Comparison of ENCODE assay signal across 8 cellular contexts in genomic region chr4:42654606-42655005, GRCh38. TPM values are rescaled to one million over a fixed set of nuclear protein-coding genes. Genes with fewer than 3 reads are reported as not detected.
A peak's percentile ranks its signal among the peaks of the same experiment; 100 is the strongest.
DNase-seq lines count a peak whose midpoint lies in the region; ATAC-seq and TF ChIP-seq lines count a peak whose summit lies in the region.

No MANE protein-coding gene starts in this region.

- peaks cover 23% of the 10 kb centered on the region for H3K36me3 Mint-ChIP-seq in CD4-positive, CD25-positive, alpha-beta regulatory T cell
- peaks cover 13% of the 10 kb centered on the region for H3K36me3 Mint-ChIP-seq in IgD-negative memory B cell

- peak in 1 of 3 donors; percentile 31 for DNase-seq in CD4-positive, CD25-positive, alpha-beta regulatory T cell
- peak; percentile 57 to 87 (median 79) for DNase-seq in adrenal gland
- peak; percentile 69 for DNase-seq in lung (ENCODE audit: low spot score)
- DNase-seq in stimulated activated naive CD4-positive, alpha-beta T cell (lab: John Stamatoyannopoulos, UW): no peak
- DNase-seq in stimulated activated CD8-positive, alpha-beta memory T cell treated with anti-CD3 and anti-CD28 coated beads, Interleukin-4, amount 100 ng/mL, for 48 hours: no peak

- peak overlapping the region; percentile 93 to 98 (median 96) for H3K4me3 Mint-ChIP-seq in CD4-positive, CD25-positive, alpha-beta regulatory T cell
- H3K4me3 Mint-ChIP-seq in IgD-negative memory B cell: peak overlapping the region; percentile 96 to 99 (median 98)

- H3K27ac Mint-ChIP-seq in CD4-positive, CD25-positive, alpha-beta regulatory T cell: no peak overlapping the region
- peak overlapping the region in 1 of 3 donors; percentile 46 for H3K27ac Mint-ChIP-seq in IgD-negative memory B cell

- H3K4me1 Mint-ChIP-seq in CD4-positive, CD25-positive, alpha-beta regulatory T cell: peaks cover 34 to 66% (median 60%) of the 10 kb centered on the region in 4 donors
- peaks cover 34 to 51% (median 41%) of the 10 kb centered on the region in 3 donors for H3K4me1 Mint-ChIP-seq in IgD-negative memory B cell

- no peaks in the 10 kb centered on the region for H3K9me3 ChIP-seq in CD4-positive, CD25-positive, alpha-beta regulatory T cell (ENCODE audit: control insufficient read depth in 2 of 2, low read length in 2 of 2)
- H3K9me3 ChIP-seq in adrenal gland (replicated peaks in 1 of 3): no peaks in the 10 kb centered on the region
- H3K9me3 ChIP-seq in lung (ENCODE audit: control insufficient read depth in 2 of 2, insufficient read depth in 1 of 2, low read length in 1 of 2): no peaks in the 10 kb centered on the region

- H3K27me3 Mint-ChIP-seq in CD4-positive, CD25-positive, alpha-beta regulatory T cell: no peaks in the 10 kb centered on the region
- H3K27me3 Mint-ChIP-seq in IgD-negative memory B cell: no peaks in the 10 kb centered on the region

- peak overlapping the region; percentile 91 for H3K4me3 ChIP-seq in CD4-positive, CD25-positive, alpha-beta regulatory T cell (ENCODE audit: low read depth, low read length)
- H3K4me3 ChIP-seq in adrenal gland (no peak overlapping the region), lung (no peak overlapping the region)

- H3K27ac ChIP-seq in CD4-positive, CD25-positive, alpha-beta regulatory T cell (ENCODE audit: insufficient read depth, low read length, poor library complexity, severe bottlenecking): peak overlapping the region; percentile 20
- H3K27ac ChIP-seq in adrenal gland (peak overlapping the region; percentile 67 to 93 (median 78)), lung (ENCODE audit: low read depth in 1 of 2, low read length in 1 of 2) (peak overlapping the region; percentile 13 to 26)

- peak in 3 of 6 experiments; percentile 7 to 31 (median 23) for TF ChIP-seq CTCF in adrenal gland (IDR thresholded peaks at IDR 0.05)
- TF ChIP-seq CTCF in lung (IDR thresholded peaks at IDR 0.05; ENCODE audit: control extremely low read depth, extremely low read depth): no peak

- H3K9me3 Mint-ChIP-seq in CD4-positive, CD25-positive, alpha-beta regulatory T cell: peaks cover 0 to 14% (median 1%) of the 10 kb centered on the region in 7 donors
- H3K9me3 Mint-ChIP-seq in IgD-negative memory B cell: peaks cover 2 to 5% (median 2%) of the 10 kb centered on the region in 3 donors

- 35 to 68% (median 40%) methylated on average over 1 of the region's 1 CpG for WGBS in adrenal gland, 4 donors
- WGBS in lung, 2 donors: 50% methylated on average over 1 of the region's 1 CpG

- intact Hi-C loops in adrenal gland (cut with DNase I): no loop called here

- no peaks in the 10 kb centered on the region for H3K27me3 ChIP-seq in CD4-positive, CD25-positive, alpha-beta regulatory T cell (ENCODE audit: control insufficient read depth, insufficient read depth, low read length)
- no peaks in the 10 kb centered on the region for H3K27me3 ChIP-seq in adrenal gland
- H3K27me3 ChIP-seq in lung (ENCODE audit: control insufficient read depth, insufficient read depth): no peaks in the 10 kb centered on the region

- peaks cover 29% of the 10 kb centered on the region for H3K4me1 ChIP-seq in CD4-positive, CD25-positive, alpha-beta regulatory T cell (ENCODE audit: control insufficient read depth, insufficient read depth, low read length, poor library complexity, severe bottlenecking)
- H3K4me1 ChIP-seq in adrenal gland (replicated peaks in 1 of 2) (peaks cover 22 to 38% of the 10 kb centered on the region in 2 donors), lung (ENCODE audit: control insufficient read depth in 2 of 2, insufficient read depth in 2 of 2, low read length in 2 of 2) (peaks cover 0 to 22% of the 10 kb centered on the region in 2 donors)

- TF ChIP-seq POLR2A in adrenal gland (IDR thresholded peaks at IDR 0.05): peak in 1 of 2 donors; percentile 66

- no peak for ATAC-seq in CD4-positive, CD25-positive, alpha-beta regulatory T cell (ENCODE audit: low read depth in 2 of 2)
- ATAC-seq in GM18870 (IDR thresholded peaks at IDR 0.05; ENCODE audit: unreplicated experiment): peak; percentile 34
- peak; percentile 24 for ATAC-seq in lung (ENCODE audit: insufficient read depth, low FRiP score)
- ATAC-seq in HG02642 (IDR thresholded peaks at IDR 0.05; ENCODE audit: poor library complexity, unreplicated experiment): no peak

- no peaks in the 10 kb centered on the region for H3K36me3 ChIP-seq in CD4-positive, CD25-positive, alpha-beta regulatory T cell (ENCODE audit: control insufficient read depth, insufficient read depth, low read length)
- H3K36me3 ChIP-seq in adrenal gland (replicated peaks in 1 of 2) (no peaks in the 10 kb centered on the region), lung (ENCODE audit: control insufficient read depth in 2 of 2, insufficient read depth in 2 of 2, low read length in 2 of 2) (no peaks in the 10 kb centered on the region)

RNA-seq across cellular contexts. Expression of gene ATP8A1, which starts 2.3 kb away (rescaled TPM):
- 49.9 TPM for total RNA-seq in CD4-positive, CD25-positive, alpha-beta regulatory T cell
- 10 to 100 TPM in 1 of 4 donors, 1 to 10 TPM in 3; 6.3 to 10.1 (median 8.1) TPM for polyA plus RNA-seq in CD4-positive, CD25-positive, alpha-beta regulatory T cell
- 15.0 TPM for polyA plus RNA-seq in IgD-negative memory B cell
- total RNA-seq in adrenal gland: 10 to 100 TPM; 15.5 to 58.3 (median 32.8) TPM
- polyA plus RNA-seq in adrenal gland: 10 to 100 TPM; 14.4 to 24.9 (median 15.6) TPM
- total RNA-seq in lung: 100 to 1,000 TPM in 1 of 2 donors, 10 to 100 TPM in 1; 60.3 to 297 TPM
- polyA plus RNA-seq in lung: 10 to 100 TPM; 13.8 to 37.6 TPM

Comparison
In these comparisons a context has a peak if more than half of its experiments do, and no peak if none do; other contexts are left out.
1. ATAC-seq: peak in GM18870 (single experiment) and lung (single experiment); none in CD4-positive, CD25-positive, alpha-beta regulatory T cell (0 of 2) and HG02642 (single experiment).
2. DNase-seq: peak in adrenal gland (7 of 7) and lung (single experiment); none in stimulated activated naive CD4-positive, alpha-beta T cell (0 of 6) and stimulated activated CD8-positive, alpha-beta memory T cell treated with anti-CD3 and anti-CD28 coated beads, Interleukin-4, amount 100 ng/mL, for 48 hours (single experiment).
3. H3K27ac ChIP-seq: peak in every context shown above with its lines; median percentile 78 in adrenal gland; 20 in CD4-positive, CD25-positive, alpha-beta regulatory T cell; 20 in lung.